11 cellular contexts compared by ENCODE assay signal in the genomic region with DNA sequence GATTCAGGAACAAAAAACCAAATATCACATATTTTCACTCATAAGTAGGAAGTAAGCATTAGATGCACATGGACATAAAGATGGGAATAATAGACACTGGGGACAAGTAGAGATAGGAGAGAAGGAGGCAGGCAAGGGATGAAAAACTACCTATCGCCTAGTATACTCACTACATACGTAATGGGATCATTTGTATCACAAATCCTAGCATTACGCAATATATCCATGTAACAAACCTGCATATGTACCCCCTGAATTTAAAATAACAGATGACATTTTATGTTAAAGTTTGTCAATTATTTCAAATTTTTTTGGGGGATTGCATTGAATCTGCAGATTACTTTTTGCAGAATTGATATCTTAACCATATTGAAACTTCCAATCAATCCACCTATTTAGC.
"Had no signal": no experiment of that assay in that cellular context is flagged by ENCODE, and none has a peak within 500 bp of the region (broad histone marks: within the 10 kb centered on the region; RNA-seq: fewer than 3 reads in every experiment).

No MANE protein-coding gene starts in this region.

- H3K9ac ChIP-seq: GM23248 had no signal

- DNase-seq: GM23248, GOT3, H7, H9, HCEC 1CT, HFFc6 had no signal

- H3K4me1 ChIP-seq: HAP-1 had no signal

- H3K27ac ChIP-seq: GM23248 had no signal

- FAIRE-seq: H1, H54 had no signal

- H3K9me3 ChIP-seq: HAP-1 had no signal

- H3K4me3 ChIP-seq: GM23248, GM23338, HAP-1 had no signal

- ATAC-seq: GM23338, HCT116 had no signal

- H3K36me3 ChIP-seq: HAP-1 had no signal

- H3K4me2 ChIP-seq: GM23338 had no signal

- H2AFZ ChIP-seq: GM23248, GM23338 had no signal
